Comparison of ENCODE assay signal across 20 cellular contexts in genomic region chr17:68387485-68387884, GRCh38.
DNase-seq lines count a peak whose midpoint lies in the region; ATAC-seq lines count a peak whose summit lies in the region.
"Had no signal": no experiment of that assay in that cellular context is flagged by ENCODE, and none has a peak within 500 bp of the region (broad histone marks: within the 10 kb centered on the region; RNA-seq: fewer than 3 reads in every experiment).

No MANE protein-coding gene starts in this region.

- peak overlapping the region; percentile 25 for H3K27ac Mint-ChIP-seq in activated naive CD4-positive, alpha-beta T cell treated with anti-CD3 and anti-CD28 coated beads, Interleukin-2, amount 50 U/mL, for 24 hours
- peak overlapping the region; percentile 62 for H3K27ac Mint-ChIP-seq in T-helper 17 cell
- H3K27ac Mint-ChIP-seq: GM23338 had no signal

- no peaks in the 10 kb centered on the region for H3K36me3 Mint-ChIP-seq in activated naive CD4-positive, alpha-beta T cell treated with anti-CD3 and anti-CD28 coated beads, Interleukin-2, amount 50 U/mL, for 24 hours
- no peaks in the 10 kb centered on the region for H3K36me3 Mint-ChIP-seq in T-helper 17 cell (ENCODE audit: low read depth)

- ATAC-seq in T-helper 17 cell (no peak), GM19455 (IDR thresholded peaks at IDR 0.05; ENCODE audit: unreplicated experiment) (no peak)
- ATAC-seq: GM23338, HCT116 had no signal

- no peak for DNase-seq in activated naive CD4-positive, alpha-beta T cell treated with Interleukin-2 at 50 U/mL for 16 hours
- DNase-seq in T-helper 17 cell (no peak), mesenteric fat pad (ENCODE audit: low spot score) (peak; percentile 37), ureter (ENCODE audit: low spot score) (peak; percentile 10), NCI-H226 (no peak), GF-D8 (lab: John Stamatoyannopoulos, UW) (no peak)
- DNase-seq: CD4-positive, CD25-positive, alpha-beta regulatory T cell; COR-L47; DMS 273 treated with DMSO at 0.1 percent for 48 hours; DND-41; MV-4-11; NCI-H1105 treated with DMSO at 0.1 percent for 48 hours; NCI-H2029 treated with DMSO at 0.1 percent for 48 hours; Peyer's patch had no signal

- no peaks in the 10 kb centered on the region for H3K27me3 Mint-ChIP-seq in activated naive CD4-positive, alpha-beta T cell treated with anti-CD3 and anti-CD28 coated beads, Interleukin-2, amount 50 U/mL, for 24 hours
- no peaks in the 10 kb centered on the region for H3K27me3 Mint-ChIP-seq in T-helper 17 cell
- H3K27me3 Mint-ChIP-seq: CD4-positive, CD25-positive, alpha-beta regulatory T cell had no signal

- H3K4me1 Mint-ChIP-seq in activated naive CD4-positive, alpha-beta T cell treated with anti-CD3 and anti-CD28 coated beads, Interleukin-2, amount 50 U/mL, for 24 hours = peaks cover 23% of the 10 kb centered on the region
- H3K4me1 Mint-ChIP-seq in T-helper 17 cell = peaks cover 21% of the 10 kb centered on the region
- H3K4me1 Mint-ChIP-seq: GM23338 had no signal

- no peaks in the 10 kb centered on the region for H3K9me3 ChIP-seq in T-helper 17 cell (ENCODE audit: control insufficient read depth, low read length, poor library complexity, severe bottlenecking)
- H3K9me3 ChIP-seq: Peyer's patch, SJSA1 had no signal

- H3K4me3 Mint-ChIP-seq in activated naive CD4-positive, alpha-beta T cell treated with anti-CD3 and anti-CD28 coated beads, Interleukin-2, amount 50 U/mL, for 24 hours = no peak overlapping the region
- no peak overlapping the region for H3K4me3 Mint-ChIP-seq in T-helper 17 cell
- H3K4me3 Mint-ChIP-seq: CD4-positive, CD25-positive, alpha-beta regulatory T cell; GM23338; IgD-negative memory B cell had no signal

- H3K9me3 Mint-ChIP-seq in activated naive CD4-positive, alpha-beta T cell treated with anti-CD3 and anti-CD28 coated beads, Interleukin-2, amount 50 U/mL, for 24 hours = no peaks in the 10 kb centered on the region
- H3K9me3 Mint-ChIP-seq: CD4-positive, CD25-positive, alpha-beta regulatory T cell; GM23338; IgD-negative memory B cell had no signal

Comparison
In these comparisons a context has a peak if more than half of its experiments do, and no peak if none do; other contexts are left out.
1. DNase-seq: peak in mesenteric fat pad (single experiment) and ureter (single experiment); none in activated naive CD4-positive, alpha-beta T cell treated with Interleukin-2 at 50 U/mL for 16 hours (single experiment), T-helper 17 cell (0 of 3), NCI-H226 (single experiment) and GF-D8 (single experiment).